In the genomic region with DNA sequence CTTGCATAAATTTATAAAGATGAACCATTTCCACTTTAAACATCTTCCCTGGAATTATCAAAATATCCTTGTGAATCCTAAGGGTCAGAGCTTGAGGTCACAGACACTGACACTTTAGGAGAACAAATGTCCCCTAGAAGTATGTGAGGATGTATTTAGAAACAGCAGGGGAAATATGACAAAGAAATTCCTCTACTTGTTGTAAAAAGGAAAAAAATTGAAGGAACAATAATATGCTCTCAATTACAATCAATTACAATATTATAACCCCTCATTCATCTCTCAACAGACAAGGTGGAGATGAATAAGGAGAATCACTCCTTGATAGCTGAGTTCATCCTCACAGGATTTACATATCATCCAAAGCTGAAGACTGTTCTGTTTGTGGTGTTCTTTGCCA, we compare ENCODE assay signal across 39 cellular contexts. TPM values are rescaled to one million over a fixed set of nuclear protein-coding genes. Genes with fewer than 3 reads are reported as not detected.
"Had no signal": no experiment of that assay in that cellular context is flagged by ENCODE, and none has a peak within 500 bp of the region (broad histone marks: within the 10 kb centered on the region; RNA-seq: fewer than 3 reads in every experiment).

A gene with protein sequence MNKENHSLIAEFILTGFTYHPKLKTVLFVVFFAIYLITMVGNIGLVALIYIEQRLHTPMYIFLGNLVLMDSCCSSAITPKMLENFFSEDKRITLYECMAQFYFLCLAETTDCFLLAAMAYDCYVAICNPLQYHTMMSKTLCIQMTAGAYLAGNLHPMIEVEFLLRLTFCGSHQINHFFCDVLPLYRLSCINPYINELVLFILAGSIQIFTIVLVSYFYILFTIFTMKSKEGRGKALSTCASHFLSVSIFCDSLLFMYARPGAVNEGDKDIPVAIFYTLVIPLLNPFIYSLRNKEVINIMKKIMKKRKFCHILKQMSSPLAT (plus strand): TSS at position 301 of the 400 bp plus-strand sequence. CDS start 0 bp downstream, at position 301.

- H3K4me3 ChIP-seq: MG63 had no signal

- H3K27ac ChIP-seq: KMS-11 had no signal

- H3K27me3 ChIP-seq: MG63 had no signal

- H3K9ac ChIP-seq: KMS-11 had no signal

- H3K36me3 ChIP-seq: MG63 had no signal

- DNase-seq: Karpas-422, Kasumi-1, MG63, MM.1S, MV-4-11, NCI-H1048, NCI-H1092, NCI-H1092 treated with DMSO at 0.1 percent for 48 hours, NCI-H1105, NCI-H1105 treated with DMSO at 0.1 percent for 48 hours, NCI-H1417, NCI-H1417 treated with DMSO at 0.1 percent for 48 hours, NCI-H1436, NCI-H1436 treated with DMSO at 0.1 percent for 48 hours, NCI-H146, NCI-H1694, NCI-H1694 treated with DMSO at 0.1 percent for 48 hours, NCI-H187, NCI-H187 treated with DMSO at 0.1 percent for 48 hours, NCI-H1930, NCI-H2029, NCI-H2029 treated with DMSO at 0.1 percent for 48 hours, NCI-H2081, NCI-H2081 treated with DMSO at 0.1 percent for 48 hours, NCI-H2107, NCI-H2171, NCI-H2171 treated with DMSO at 0.1 percent for 48 hours, NCI-H2227 treated with DMSO at 0.1 percent for 48 hours, NCI-H226, NCI-H345, NCI-H446, NCI-H446 treated with DMSO at 0.1 percent for 48 hours, NCI-H510A, NCI-H510A treated with DMSO at 0.1 percent for 48 hours had no signal

- H3K4me2 ChIP-seq: KMS-11 had no signal

- H3K9me3 ChIP-seq: MG63 had no signal

RNA-seq across cellular contexts. Expression of the gene that starts here (rescaled TPM):
- total RNA-seq: LHCN-M2, M059J, MCF 10A, NCI-H460 had no signal
